Comparison of ENCODE assay signal across 8 cellular contexts in the genomic region with DNA sequence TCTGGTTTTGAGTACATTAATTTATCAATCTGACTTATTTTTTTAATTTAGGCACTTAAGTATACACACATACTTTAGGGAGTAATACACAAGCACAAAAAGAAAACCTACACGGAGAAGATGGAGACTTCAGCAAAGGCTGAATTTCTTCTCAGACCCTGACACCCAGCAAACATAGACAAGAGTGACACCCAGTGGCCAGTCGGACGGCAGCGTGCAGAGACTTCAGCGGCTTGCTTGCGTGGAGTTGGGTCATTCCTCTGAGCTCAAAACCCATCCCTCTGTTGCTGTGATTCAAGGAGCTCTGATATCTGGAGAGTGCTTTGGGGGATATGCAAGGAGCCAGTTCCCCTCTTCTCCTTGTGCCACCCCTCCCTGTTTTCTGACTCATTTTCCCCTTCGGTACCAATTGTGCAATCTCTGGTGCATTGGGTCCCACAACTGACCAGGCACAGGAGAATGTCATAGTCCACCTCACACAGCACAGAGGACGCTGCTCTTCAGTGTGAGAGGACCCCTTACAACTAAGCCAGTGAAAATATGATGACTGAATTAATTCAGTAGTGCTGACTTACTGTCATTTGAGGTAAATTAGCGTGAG. TPM values are rescaled to one million over a fixed set of nuclear protein-coding genes. Genes with fewer than 3 reads are reported as not detected.
DNase-seq lines count a peak whose midpoint lies in the region; ATAC-seq, FAIRE-seq and TF ChIP-seq lines count a peak whose summit lies in the region.

No MANE protein-coding gene starts in this region.

- H3K36me3 ChIP-seq in bronchial epithelial cell (ENCODE audit: control insufficient read depth, insufficient read depth, low read length): no peaks in the 10 kb centered on the region
- H3K36me3 ChIP-seq in kidney epithelial cell (ENCODE audit: control insufficient read depth, insufficient read depth, low read length): no peaks in the 10 kb centered on the region

- in situ Hi-C loops in ACHN (cut with HindIII; ENCODE audit: low pct_ligation_motif_present, low pct_unique_long_range_greater_than_20kb, low sequenced_read_pairs): no loop called here

- H3K27me3 ChIP-seq in bronchial epithelial cell (ENCODE audit: control insufficient read depth, insufficient read depth, low read length) (no peaks in the 10 kb centered on the region), kidney epithelial cell (ENCODE audit: control insufficient read depth, insufficient read depth, low read length) (no peaks in the 10 kb centered on the region)

- DNase-seq in ACHN (peak; percentile 79), NCI-H2227 treated with DMSO at 0.1 percent for 48 hours (lab: John Stamatoyannopoulos, UW) (peak; percentile 56), bronchial epithelial cell (ENCODE audit: low read depth) (peak; percentile 66), kidney epithelial cell (ENCODE audit: low read depth) (no peak)
- DNase-seq in activated CD4-positive, CD25-positive, alpha-beta regulatory T cell (lab: John Stamatoyannopoulos, UW): peak; percentile 8 to 34 (median 26)
- DNase-seq in stimulated activated CD4-positive, alpha-beta T cell treated with anti-CD3 and anti-CD28 coated beads, Interleukin-2, amount 100 ng/mL, for 48 hours: peak; percentile 64 to 69

- TF ChIP-seq CTCF in bronchial epithelial cell (IDR thresholded peaks at IDR 0.05; ENCODE audit: insufficient read depth, low read length, severe bottlenecking) (peak; percentile 93), kidney epithelial cell (IDR thresholded peaks at IDR 0.05; ENCODE audit: insufficient read depth, low read length, poor library complexity, severe bottlenecking) (peak; percentile 93)

- peak; percentile 88 for ATAC-seq in GM18858 (IDR thresholded peaks at IDR 0.05; ENCODE audit: unreplicated experiment)
- peak; percentile 89 for ATAC-seq in HG03064 (IDR thresholded peaks at IDR 0.05; ENCODE audit: low read depth, unreplicated experiment)

- H3K4me3 ChIP-seq in bronchial epithelial cell (ENCODE audit: low read depth, low read length): no peak overlapping the region
- no peak overlapping the region for H3K4me3 ChIP-seq in kidney epithelial cell (ENCODE audit: low read depth, low read length)

- FAIRE-seq in bronchial epithelial cell (lab: Jason Lieb, UNC): no peak

RNA-seq across cellular contexts. Expression of a gene that starts 27.5 kb away (rescaled TPM):
- total RNA-seq in bronchial epithelial cell (4.0 and 4.7 TPM in 2 replicates), kidney epithelial cell (7.9 and 8.4 TPM in 2 replicates)
